Comparison of ENCODE assay signal across 1 cellular context in genomic region chr3:49713336-49714105, GRCh38.
TF ChIP-seq lines count a peak whose summit lies in the region.

No MANE protein-coding gene starts in this region.

TF ChIP-seq in HepG2, 621 proteins besides CTCF, POLR2A, EP300 and RAD21:
- TF ChIP-seq AGO2 (optimal IDR thresholded peaks at IDR 0.05; ENCODE audit: low read depth, low read length) = peak; percentile 78
- TF ChIP-seq ZFP36 (IDR thresholded peaks at IDR 0.05; ENCODE audit: borderline replicate concordance, low read depth, low read length, partially characterized antibody) = no peak
